ENCODE assay signal across 12 cellular contexts in genomic region chr11:47550288-47551052, GRCh38. TPM values are rescaled to one million over a fixed set of nuclear protein-coding genes. Genes with fewer than 3 reads are reported as not detected.
DNase-seq lines count a peak whose midpoint lies in the region; ATAC-seq, FAIRE-seq and TF ChIP-seq lines count a peak whose summit lies in the region.
"Had no signal": no experiment of that assay in that cellular context is flagged by ENCODE, and none has a peak within 500 bp of the region (broad histone marks: within the 10 kb centered on the region; RNA-seq: fewer than 3 reads in every experiment).

No MANE protein-coding gene starts in this region.

- RAD21 ChIA-PET in HCT116 (lab: Charles Lee; ENCODE audit: low non-redundant PET in 1 of 2, low total read pairs in 2 of 2, uncharacterized antibody in 2 of 2, unreplicated experiment in 2 of 2), result no interaction called here

- ATAC-seq in A549, result no peak
- no peak for ATAC-seq in HCT116

- TF ChIP-seq POLR2A in A549 (IDR thresholded peaks at IDR 0.05; ENCODE audit: low read length) (no peak), HCT116 (IDR thresholded peaks at IDR 0.05; ENCODE audit: borderline replicate concordance, extremely low read depth, insufficient read depth, insufficient read length) (no peak), Peyer's patch (IDR thresholded peaks at IDR 0.05) (no peak)

- no peak for TF ChIP-seq EP300 in A549 (IDR thresholded peaks at IDR 0.05)

- no peak overlapping the region for H2AK5ac ChIP-seq in mesenchymal stem cell (ENCODE audit: low read length, severe bottlenecking)

- H3K4me1 ChIP-seq in A549 (peaks cover 38% of the 10 kb centered on the region), HCT116 (ENCODE audit: control insufficient read depth in 1 of 2, insufficient read depth in 2 of 2, low read length in 2 of 2) (peaks cover 13 to 38% of the 10 kb centered on the region in 2 experiments), adipocyte (ENCODE audit: control insufficient read depth, insufficient read depth, low read length) (peaks cover 29% of the 10 kb centered on the region), mesenchymal stem cell (ENCODE audit: control insufficient read depth, insufficient read depth, low read depth, low read length) (peaks cover 7% of the 10 kb centered on the region), Peyer's patch (peaks cover 0 to 30% (median 2%) of the 10 kb centered on the region in 4 donors)

- H2BK5ac ChIP-seq in mesenchymal stem cell (ENCODE audit: low read depth, low read length, poor library complexity, severe bottlenecking), result no peak overlapping the region

- no peak overlapping the region for H3K23ac ChIP-seq in mesenchymal stem cell (ENCODE audit: low read length in 2 of 2)

- FAIRE-seq in A549 (lab: Jason Lieb, UNC), result no peak

- no peak overlapping the region for H3K9ac ChIP-seq in HCT116 (ENCODE audit: low read length)
- H3K9ac ChIP-seq in adipocyte (ENCODE audit: low read length), result no peak overlapping the region
- peak overlapping the region; percentile 99 for H3K9ac ChIP-seq in mesenchymal stem cell (ENCODE audit: low read length)

- no peak overlapping the region for H3K18ac ChIP-seq in mesenchymal stem cell (ENCODE audit: low read depth in 1 of 2, low read length in 2 of 2)

- H3K27ac ChIP-seq in A549 (0 out of 6 replicates have a peak overlapping the region, but pooled peaks of 1 of the 2 experiments have one; percentile 13), HCT116 (ENCODE audit: low read depth, low read length) (no peak overlapping the region; the same call in 1 of the 2 replicates), mesenchymal stem cell (ENCODE audit: low read length, poor library complexity, severe bottlenecking) (no peak overlapping the region), Peyer's patch (no peak overlapping the region)

- H3K79me2 ChIP-seq in HCT116 (ENCODE audit: insufficient read depth, low read length), result peaks cover 77% of the 10 kb centered on the region

- H3K4me3 ChIP-seq in A549, result peak overlapping the region; percentile 95; the same call in 1 of the 3 replicates
- H3K4me3 ChIP-seq in HCT116 (replicated peaks in 1 of 2; ENCODE audit: low read depth in 1 of 2, low read length in 2 of 2), result 0 out of 4 replicates have a peak overlapping the region, but pooled peaks of 1 of the 2 experiments have one; percentile 94
- peak overlapping the region; percentile 92 for H3K4me3 ChIP-seq in adipocyte (ENCODE audit: low read length)
- H3K4me3 ChIP-seq in mesenchymal stem cell (ENCODE audit: insufficient read depth in 1 of 2, low read depth in 1 of 2, low read length in 2 of 2), result peak overlapping the region in 1 of 2 experiments; percentile 97
- no peak overlapping the region for H3K4me3 ChIP-seq in Peyer's patch

- H2BK15ac ChIP-seq in mesenchymal stem cell (ENCODE audit: low read depth, poor library complexity, severe bottlenecking), result no peak overlapping the region

- H3K79me1 ChIP-seq in mesenchymal stem cell (replicated peaks; ENCODE audit: low read length, poor library complexity, severe bottlenecking), result no peaks in the 10 kb centered on the region

- H4K8ac ChIP-seq in mesenchymal stem cell (ENCODE audit: low read length), result no peak overlapping the region

- H3K4ac ChIP-seq in mesenchymal stem cell (ENCODE audit: low read depth in 1 of 2, low read length in 2 of 2), result no peak overlapping the region

- intact Hi-C loops in HCT116 (cut with micrococcal nuclease), result loop anchor here (5.0 to 10.0 kb wide), 2 partner anchors 126 to 217 kb away; partner anchors contain the start of genes FNBP4 and PSMC3

- TF ChIP-seq CTCF in A549 (IDR thresholded peaks at IDR 0.05) (no peak; the same call in 2 of the 3 replicates), HCT116 (IDR thresholded peaks at IDR 0.05 in 2 of 3, conservative IDR thresholded peaks at IDR 0.05 in 1 of 3; ENCODE audit: borderline replicate concordance in 1 of 3, insufficient read depth in 1 of 3, low read depth in 2 of 3, low read length in 2 of 3) (no peak), Peyer's patch (IDR thresholded peaks at IDR 0.05) (no peak)

- peaks cover 0 to 4% of the 10 kb centered on the region in 2 experiments; a peak in 1 of 4 replicates for H3K36me3 ChIP-seq in HCT116 (ENCODE audit: control insufficient read depth in 1 of 2, insufficient read depth in 2 of 2, low read length in 2 of 2)
- H3K36me3 ChIP-seq in adipocyte (ENCODE audit: control insufficient read depth, insufficient read depth, low read length, severe bottlenecking), result no peaks in the 10 kb centered on the region
- H3K36me3 ChIP-seq in mesenchymal stem cell (ENCODE audit: control insufficient read depth in 1 of 2, insufficient read depth in 2 of 2, low read depth in 1 of 2, low read length in 2 of 2), result peaks cover 6 to 7% of the 10 kb centered on the region in 2 experiments
- H3K36me3 ChIP-seq in Peyer's patch, result peaks cover 0 to 3% (median 0%) of the 10 kb centered on the region in 3 donors
- H3K36me3 ChIP-seq: uterus had no signal

- H3K4me2 ChIP-seq in A549 (peak overlapping the region; percentile 94), HCT116 (ENCODE audit: low read length) (peak overlapping the region; percentile 98), mesenchymal stem cell (ENCODE audit: low read length, poor library complexity, severe bottlenecking) (no peak overlapping the region)

- 89% methylated on average over 10 of the region's 10 CpGs for WGBS in A549 (ENCODE audit: missing lambda C conversion rate)
- over 99% methylated on average over 7 of the region's 10 CpGs for WGBS in mesenchymal stem cell

- H4K20me1 ChIP-seq in HCT116 (ENCODE audit: insufficient read depth), result peaks cover 6% of the 10 kb centered on the region; the same call in 1 of the 2 replicates

- POLR2A ChIA-PET in A549 (lab: Yijun Ruan, JAX), result interaction anchor here (0.7 kb wide), 1 partner anchor 124 kb away, joined by 5 read pairs; no protein-coding TSS in a partner anchor
- POLR2A ChIA-PET in HCT116 (lab: Charles Lee), result interaction anchor here (1.0 kb wide), 1 partner anchor 15 kb away, joined by 3 read pairs; the partner anchor contains the start of gene PTPMT1

- CTCF ChIA-PET in A549 (lab: Yijun Ruan, JAX) (interaction anchor here (0.7 to 2.8 kb wide), 4 partner anchors 7 to 134 kb away, joined by 3 to 13 read pairs (median 8); no protein-coding TSS in a partner anchor), HCT116 (lab: Charles Lee) (interaction anchor here (1.6 kb wide), 1 partner anchor 16 kb away, joined by 5 read pairs; no protein-coding TSS in a partner anchor)

- H3K27me3 ChIP-seq in HCT116 (ENCODE audit: insufficient read depth, low read length) (no peaks in the 10 kb centered on the region), adipocyte (replicated peaks; ENCODE audit: control insufficient read depth, insufficient read depth, low read length) (no peaks in the 10 kb centered on the region), mesenchymal stem cell (ENCODE audit: control insufficient read depth in 1 of 2, insufficient read depth in 1 of 2, low read length in 2 of 2) (no peaks in the 10 kb centered on the region), Peyer's patch (no peaks in the 10 kb centered on the region)
- H3K27me3 ChIP-seq: uterus had no signal

- H3K9me3 ChIP-seq in A549 (no peaks in the 10 kb centered on the region), HCT116 (ENCODE audit: control insufficient read depth in 1 of 2, insufficient read depth in 1 of 2, low read depth in 1 of 2, low read length in 2 of 2) (no peaks in the 10 kb centered on the region), adipocyte (ENCODE audit: control insufficient read depth, low read length) (no peaks in the 10 kb centered on the region), mesenchymal stem cell (ENCODE audit: control insufficient read depth, low read length) (no peaks in the 10 kb centered on the region), Peyer's patch (no peaks in the 10 kb centered on the region)
- H3K9me3 ChIP-seq: uterus had no signal

- no peak overlapping the region for H2AFZ ChIP-seq in HCT116 (ENCODE audit: low read depth, low read length, poor library complexity, severe bottlenecking)
- H2AFZ ChIP-seq in mesenchymal stem cell (ENCODE audit: low read depth, low read length), result no peak overlapping the region

- no peak overlapping the region for H3K14ac ChIP-seq in mesenchymal stem cell (ENCODE audit: low read length in 2 of 2)

- no peak overlapping the region for H2BK120ac ChIP-seq in mesenchymal stem cell (ENCODE audit: low read depth, low read length)

- BruUV-seq in HCT116 (replicated peaks; lab: Mats Ljungman, UMichigan), result no TSS peak

- TF ChIP-seq RAD21 in A549 (conservative IDR thresholded peaks at IDR 0.05 in 1 of 2, IDR thresholded peaks at IDR 0.05 in 1 of 2) (no peak), HCT116 (IDR thresholded peaks at IDR 0.05; ENCODE audit: low read depth) (no peak)

- H4K91ac ChIP-seq in mesenchymal stem cell (ENCODE audit: low read length), result no peak overlapping the region

- no peak overlapping the region for H2BK12ac ChIP-seq in mesenchymal stem cell (ENCODE audit: low read length in 2 of 2)

- DNase-seq in A549 (ENCODE audit: low read depth in 1 of 2, low spot score in 1 of 2) (no peak), HCT116 (ENCODE audit: low read depth, low spot score) (no peak), adipocyte (ENCODE audit: low read depth) (peak; percentile 42), mesenchymal stem cell (peak; percentile 10), Peyer's patch (no peak), cerebellum (ENCODE audit: low spot score) (no peak), MV-4-11 (lab: John Stamatoyannopoulos, UW) (no peak), islet precursor cell (no peak)
- DNase-seq: activated CD8-positive, alpha-beta memory T cell treated with anti-CD3 and anti-CD28 coated beads, Interleukin-2, amount 50 U/mL, for 48 hours; DMS79; uterus had no signal

- no peaks in the 10 kb centered on the region for H3K9me2 ChIP-seq in HCT116 (ENCODE audit: insufficient read depth)

RNA-seq across cellular contexts. Expression of gene CELF1, which starts 2.5 kb away (rescaled TPM):
- polyA plus RNA-seq in A549 (2011; rRNA removed) (137 and 138 TPM in 2 replicates), A549 (2017; fragmentation: RNase III; extraction: RNeasy Plus Mini Kit Qiagen cat#74134 plus additional on column Dnase treatment) (51.4 to 54.1 TPM (median 53.8 TPM) in 3 replicates)
- 41.9 and 60.7 TPM in 2 replicates for polyA plus RNA-seq in A549 (2012; cell fraction: cytosol; rRNA removed)
- polyA plus RNA-seq in A549 (2012; cell fraction: nucleus; rRNA removed), result 85.9 and 116 TPM in 2 replicates
- 186 and 188 TPM in 2 replicates for polyA minus RNA-seq in A549 (2011; rRNA and poly(A)+ RNA removed)
- total RNA-seq in HCT116 (2021; ENCODE audit: unreplicated experiment) (133 TPM), Peyer's patch (100 to 1,000 TPM in 3 of 4 donors, 10 to 100 TPM in 1; 90.7 to 134 (median 121) TPM), cerebellum (275 TPM)
- polyA plus RNA-seq in HCT116 (2012), result 42.0 and 44.7 TPM in 2 replicates
- 44.3 TPM for polyA plus RNA-seq in mesenchymal stem cell (2013, experiment 1 of 2)
- 44.0 TPM for polyA plus RNA-seq in mesenchymal stem cell (2013, experiment 2 of 2)

RNA-seq across cellular contexts. Expression of gene PTPMT1, which starts 14.9 kb away (rescaled TPM):
- polyA plus RNA-seq in A549 (2011; rRNA removed) (58.8 and 69.2 TPM in 2 replicates), A549 (2017; fragmentation: RNase III; extraction: RNeasy Plus Mini Kit Qiagen cat#74134 plus additional on column Dnase treatment) (57.0 to 68.2 TPM (median 63.4 TPM) in 3 replicates)
- 101 and 110 TPM in 2 replicates for polyA plus RNA-seq in A549 (2012; cell fraction: cytosol; rRNA removed)
- polyA plus RNA-seq in A549 (2012; cell fraction: nucleus; rRNA removed), result 51.0 and 55.2 TPM in 2 replicates
- polyA minus RNA-seq in A549 (2011; rRNA and poly(A)+ RNA removed), result 23.8 and 31.3 TPM in 2 replicates
- total RNA-seq in HCT116 (2021; ENCODE audit: unreplicated experiment) (71.6 TPM), Peyer's patch (10 to 100 TPM; 43.1 to 80.9 (median 65.8) TPM), cerebellum (19.7 TPM)
- 91.8 and 95.0 TPM in 2 replicates for polyA plus RNA-seq in HCT116 (2012)
- polyA plus RNA-seq in mesenchymal stem cell (2013, experiment 1 of 2), result 55.4 TPM
- polyA plus RNA-seq in mesenchymal stem cell (2013, experiment 2 of 2), result 56.2 TPM

RNA-seq across cellular contexts. Expression of gene KBTBD4, which starts 28.3 kb away (rescaled TPM):
- 21.0 and 23.4 TPM in 2 replicates for polyA plus RNA-seq in A549 (2011; rRNA removed)
- polyA plus RNA-seq in A549 (2012; cell fraction: cytosol; rRNA removed), result 14.3 and 17.1 TPM in 2 replicates
- polyA plus RNA-seq in A549 (2012; cell fraction: nucleus; rRNA removed), result 16.1 and 26.6 TPM in 2 replicates
- 19.0 to 22.8 TPM (median 20.5 TPM) in 3 replicates for polyA plus RNA-seq in A549 (2017; fragmentation: RNase III; extraction: RNeasy Plus Mini Kit Qiagen cat#74134 plus additional on column Dnase treatment)
- 27.4 and 37.0 TPM in 2 replicates for polyA minus RNA-seq in A549 (2011; rRNA and poly(A)+ RNA removed)
- 13.2 TPM for total RNA-seq in HCT116 (2021; ENCODE audit: unreplicated experiment)
- polyA plus RNA-seq in HCT116 (2012), result 15.0 and 16.0 TPM in 2 replicates
- 8.3 TPM for polyA plus RNA-seq in mesenchymal stem cell (2013, experiment 1 of 2)
- 8.3 TPM for polyA plus RNA-seq in mesenchymal stem cell (2013, experiment 2 of 2)
- 10 to 100 TPM in 2 of 4 donors, 1 to 10 TPM in 2; 6.6 to 11.9 (median 9.7) TPM for total RNA-seq in Peyer's patch
- 24.4 TPM for total RNA-seq in cerebellum

RNA-seq across cellular contexts. Expression of gene NDUFS3, which starts 28.4 kb away (rescaled TPM):
- polyA plus RNA-seq in A549 (2011; rRNA removed) (155 and 156 TPM in 2 replicates), A549 (2017; fragmentation: RNase III; extraction: RNeasy Plus Mini Kit Qiagen cat#74134 plus additional on column Dnase treatment) (130 to 144 TPM (median 142 TPM) in 3 replicates)
- polyA plus RNA-seq in A549 (2012; cell fraction: cytosol; rRNA removed), result 184 and 187 TPM in 2 replicates
- polyA plus RNA-seq in A549 (2012; cell fraction: nucleus; rRNA removed), result 195 and 227 TPM in 2 replicates
- polyA minus RNA-seq in A549 (2011; rRNA and poly(A)+ RNA removed), result 67.9 and 82.0 TPM in 2 replicates
- total RNA-seq in HCT116 (2021; ENCODE audit: unreplicated experiment) (134 TPM), Peyer's patch (100 to 1,000 TPM; 109 to 152 (median 126) TPM), cerebellum (34.6 TPM)
- 96.8 and 125 TPM in 2 replicates for polyA plus RNA-seq in HCT116 (2012)
- polyA plus RNA-seq in mesenchymal stem cell (2013, experiment 1 of 2), result 76.5 TPM
- 83.4 TPM for polyA plus RNA-seq in mesenchymal stem cell (2013, experiment 2 of 2)

RNA-seq across cellular contexts. Expression of gene FAM180B, which starts 36.0 kb away (rescaled TPM):
- polyA plus RNA-seq in A549 (2011; rRNA removed) (not detected in 2 replicates), A549 (2017; fragmentation: RNase III; extraction: RNeasy Plus Mini Kit Qiagen cat#74134 plus additional on column Dnase treatment) (0.07 to 0.10 TPM in 2 of 3 replicates, not detected in the other)
- 0.04 and 0.05 TPM in 2 replicates for polyA plus RNA-seq in A549 (2012; cell fraction: cytosol; rRNA removed)
- 0.47 and 1.6 TPM in 2 replicates for polyA plus RNA-seq in A549 (2012; cell fraction: nucleus; rRNA removed)
- 0.44 TPM in 1 of 2 replicates, not detected in the other for polyA minus RNA-seq in A549 (2011; rRNA and poly(A)+ RNA removed)
- total RNA-seq in HCT116 (2021; ENCODE audit: unreplicated experiment) (not detected), Peyer's patch (not detected), cerebellum (not detected)
- not detected in 2 replicates for polyA plus RNA-seq in HCT116 (2012)
- not detected for polyA plus RNA-seq in mesenchymal stem cell (2013, experiment 1 of 2)
- not detected for polyA plus RNA-seq in mesenchymal stem cell (2013, experiment 2 of 2)
- total RNA-seq: glomerular endothelial cell had no signal

Comparison
In these comparisons a context has a peak if more than half of its experiments do, and no peak if none do; other contexts are left out.
1. DNase-seq: peak in adipocyte (single experiment) and mesenchymal stem cell (single experiment); none in A549 (0 of 2), HCT116 (single experiment), Peyer's patch (0 of 3), cerebellum (single experiment), MV-4-11 (single experiment) and islet precursor cell (single experiment).
2. H3K4me3 ChIP-seq: peak in A549 (single experiment) and adipocyte (single experiment); none in Peyer's patch (0 of 4).